ENCODE assay signal across 8 cellular contexts in the genomic region with DNA sequence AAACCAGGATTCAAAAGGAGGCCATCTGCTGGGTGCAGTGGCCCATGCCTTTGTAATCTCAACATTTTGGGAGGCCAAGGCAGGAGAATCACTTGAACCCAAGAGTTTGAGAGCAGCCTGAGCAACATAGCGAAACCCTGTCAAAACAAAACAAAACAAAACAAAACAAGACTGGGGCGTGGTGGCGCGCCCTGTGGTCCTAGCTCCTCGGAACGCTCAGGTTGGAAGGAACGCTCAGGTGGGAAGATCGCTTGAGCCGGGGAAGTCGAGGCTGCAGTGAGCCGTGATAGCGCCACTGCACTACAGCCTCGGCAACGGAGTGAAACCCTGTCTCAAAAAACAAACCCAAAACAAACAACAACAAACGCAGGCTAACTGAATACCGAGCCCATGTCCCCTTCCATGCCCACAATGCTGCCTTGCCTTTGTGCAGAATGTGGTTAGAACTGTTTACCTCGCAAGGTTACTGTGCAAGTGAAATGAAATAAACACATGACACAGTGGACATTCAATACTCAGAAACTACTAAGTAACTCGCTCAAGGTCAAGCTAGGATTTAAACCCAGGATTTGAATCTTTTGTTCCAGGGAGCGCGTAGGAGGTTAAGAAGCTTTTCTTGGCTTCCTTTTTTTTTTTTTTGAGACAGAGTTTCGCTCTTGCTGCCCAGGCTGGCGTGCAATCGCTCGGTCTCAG. TPM values are rescaled to one million over a fixed set of nuclear protein-coding genes. Genes with fewer than 3 reads are reported as not detected.
DNase-seq lines count a peak whose midpoint lies in the region; ATAC-seq and TF ChIP-seq lines count a peak whose summit lies in the region.

No MANE protein-coding gene starts in this region.

- H3K9me3 Mint-ChIP-seq in activated T-helper 2 cell treated with anti-CD3 and anti-CD28 coated beads, Interferon-gamma antibody, Interleukin-2, Interleukin-4, amounts not matched to agents 10 μg/mL and 5 μg/mL and 100 μg/mL, durations not matched to agents 14 hours and 24 hours and 36 hours, result no peaks in the 10 kb centered on the region

- TF ChIP-seq POLR2A in sigmoid colon (IDR thresholded peaks at IDR 0.05), result no peak

- peaks cover 21% of the 10 kb centered on the region for H3K36me3 Mint-ChIP-seq in activated T-helper 2 cell treated with anti-CD3 and anti-CD28 coated beads, Interferon-gamma antibody, Interleukin-2, Interleukin-4, amounts not matched to agents 10 μg/mL and 5 μg/mL and 100 μg/mL, durations not matched to agents 14 hours and 24 hours and 36 hours (ENCODE audit: low read depth)

- peaks cover 28% of the 10 kb centered on the region for H3K4me1 Mint-ChIP-seq in activated T-helper 2 cell treated with anti-CD3 and anti-CD28 coated beads, Interferon-gamma antibody, Interleukin-2, Interleukin-4, amounts not matched to agents 10 μg/mL and 5 μg/mL and 100 μg/mL, durations not matched to agents 14 hours and 24 hours and 36 hours (ENCODE audit: low read depth)

- peak; percentile 8 for ATAC-seq in HG02885 (IDR thresholded peaks at IDR 0.05; ENCODE audit: poor library complexity, unreplicated experiment)

- H3K4me3 ChIP-seq in sigmoid colon, result peak overlapping the region; percentile 84 to 97 (median 88)

- intact Hi-C loops in activated T-helper 2 cell treated with anti-CD3 and anti-CD28 coated beads, Interferon-gamma antibody, Interleukin-2, Interleukin-4, amounts not matched to agents 10 μg/mL and 5 μg/mL and 100 μg/mL, durations not matched to agents 14 hours and 24 hours and 36 hours (cut with micrococcal nuclease), result loop anchor here (1.0 to 10.0 kb wide), 3 partner anchors 14 to 741 kb away; a partner anchor contains a TSS
- intact Hi-C loops in sigmoid colon (cut with DNase I), result loop anchor here (2.0 to 10.0 kb wide), 3 partner anchors 13 to 761 kb away; a partner anchor contains a TSS

- no peak for TF ChIP-seq CTCF in sigmoid colon (IDR thresholded peaks at IDR 0.05)

- TF ChIP-seq EP300 in sigmoid colon (IDR thresholded peaks at IDR 0.05), result no peak

- H3K4me1 ChIP-seq in sigmoid colon, result peaks cover 0 to 16% (median 15%) of the 10 kb centered on the region in 4 donors

- WGBS in sigmoid colon, 2 donors, result 38 to 44% methylated on average over 24 of the region's 24 CpGs

- H3K27ac Mint-ChIP-seq in activated T-helper 2 cell treated with anti-CD3 and anti-CD28 coated beads, Interferon-gamma antibody, Interleukin-2, Interleukin-4, amounts not matched to agents 10 μg/mL and 5 μg/mL and 100 μg/mL, durations not matched to agents 14 hours and 24 hours and 36 hours, result peak overlapping the region; percentile 98

- H3K36me3 ChIP-seq in sigmoid colon, result peaks cover 10 to 19% (median 13%) of the 10 kb centered on the region in 4 donors

- H3K27ac ChIP-seq in sigmoid colon, result peak overlapping the region; percentile 87 to 93 (median 90)

- no peaks in the 10 kb centered on the region for H3K9me3 ChIP-seq in sigmoid colon

- no peaks in the 10 kb centered on the region for H3K27me3 Mint-ChIP-seq in activated T-helper 2 cell treated with anti-CD3 and anti-CD28 coated beads, Interferon-gamma antibody, Interleukin-2, Interleukin-4, amounts not matched to agents 10 μg/mL and 5 μg/mL and 100 μg/mL, durations not matched to agents 14 hours and 24 hours and 36 hours (ENCODE audit: low read depth)

- peak overlapping the region; percentile 96 for H3K4me3 Mint-ChIP-seq in activated T-helper 2 cell treated with anti-CD3 and anti-CD28 coated beads, Interferon-gamma antibody, Interleukin-2, Interleukin-4, amounts not matched to agents 10 μg/mL and 5 μg/mL and 100 μg/mL, durations not matched to agents 14 hours and 24 hours and 36 hours (ENCODE audit: low read depth)

- DNase-seq in CD1c-positive myeloid dendritic cell (ENCODE audit: extremely low spot score), result peak; percentile 72
- DNase-seq in activated T-helper 2 cell treated with anti-CD3 and anti-CD28 coated beads, Interferon-gamma antibody, Interleukin-2, Interleukin-4, amounts not matched to agents 10 μg/mL and 5 μg/mL and 100 μg/mL, durations not matched to agents 14 hours and 24 hours and 36 hours (ENCODE audit: low spot score), result no peak
- peak; percentile 9 for DNase-seq in hepatic stellate cell (ENCODE audit: low spot score)
- DNase-seq in sigmoid colon, result no peak
- no peak for DNase-seq in T1000 (lab: John Stamatoyannopoulos, UW)
- DNase-seq in GM03348 (ENCODE audit: low spot score), result no peak
- no peak for DNase-seq in HK-2 (ENCODE audit: unreplicated experiment)

- H3K27me3 ChIP-seq in sigmoid colon, result no peaks in the 10 kb centered on the region

RNA-seq across cellular contexts. Expression of a gene that starts 0.8 kb away (rescaled TPM):
- total RNA-seq in activated T-helper 2 cell treated with anti-CD3 and anti-CD28 coated beads, Interferon-gamma antibody, Interleukin-2, Interleukin-4, amounts not matched to agents 10 μg/mL and 5 μg/mL and 100 μg/mL, durations not matched to agents 14 hours and 24 hours and 36 hours, result 90.4 and 97.3 TPM in 2 replicates
- 100 to 1,000 TPM; 109 to 245 (median 183) TPM for total RNA-seq in sigmoid colon
- polyA plus RNA-seq in sigmoid colon, result 100 to 1,000 TPM in 1 of 3 donors, 10 to 100 TPM in 2; 65.2 to 107 (median 69.1) TPM

RNA-seq across cellular contexts. Expression of a gene that starts 14.2 kb away (rescaled TPM):
- 42.0 and 42.3 TPM in 2 replicates for total RNA-seq in activated T-helper 2 cell treated with anti-CD3 and anti-CD28 coated beads, Interferon-gamma antibody, Interleukin-2, Interleukin-4, amounts not matched to agents 10 μg/mL and 5 μg/mL and 100 μg/mL, durations not matched to agents 14 hours and 24 hours and 36 hours
- total RNA-seq in sigmoid colon, result 10 to 100 TPM; 39.5 to 88.9 (median 68.2) TPM
- polyA plus RNA-seq in sigmoid colon, result 10 to 100 TPM; 15.7 to 36.5 (median 16.2) TPM

Comparison
In these comparisons a context has a peak if more than half of its experiments do, and no peak if none do; other contexts are left out.
1. DNase-seq: peak in CD1c-positive myeloid dendritic cell (single experiment) and hepatic stellate cell (single experiment); none in activated T-helper 2 cell treated with anti-CD3 and anti-CD28 coated beads, Interferon-gamma antibody, Interleukin-2, Interleukin-4, amounts not matched to agents 10 μg/mL and 5 μg/mL and 100 μg/mL, durations not matched to agents 14 hours and 24 hours and 36 hours (single experiment), sigmoid colon (single experiment), T1000 (single experiment), GM03348 (single experiment) and HK-2 (single experiment).